16 cellular contexts compared by ENCODE assay signal in the genomic region with DNA sequence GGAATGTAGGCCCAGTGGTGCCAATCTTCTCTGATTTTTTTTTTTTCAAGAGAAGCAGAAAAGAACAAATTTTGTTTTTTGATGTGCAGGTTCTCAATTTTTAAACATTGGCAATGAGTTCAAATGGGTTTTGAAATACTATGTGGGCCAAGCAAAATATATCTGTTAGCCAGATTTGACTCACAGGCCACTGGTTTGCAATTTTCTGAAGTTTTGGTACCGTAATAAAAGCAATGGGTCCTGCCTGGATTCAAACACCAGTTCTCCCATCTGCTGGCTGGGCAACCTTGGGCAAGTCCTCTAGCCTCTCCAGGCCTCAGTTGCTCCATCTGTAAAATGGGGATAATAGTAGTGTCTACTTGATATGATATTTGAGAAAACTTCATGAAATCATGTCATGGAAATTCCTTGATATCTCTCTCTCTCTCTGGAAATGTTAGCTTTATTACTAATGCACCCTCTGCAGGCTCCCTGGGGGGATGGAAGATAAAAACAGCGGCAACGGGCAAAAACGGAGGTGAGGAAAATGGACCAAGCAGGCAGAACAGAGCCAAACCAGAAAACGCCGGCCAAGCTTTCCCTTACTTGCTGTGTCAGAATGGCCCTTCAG.
DNase-seq lines count a peak whose midpoint lies in the region; ATAC-seq and TF ChIP-seq lines count a peak whose summit lies in the region.
"Had no signal": no experiment of that assay in that cellular context is flagged by ENCODE, and none has a peak within 500 bp of the region (broad histone marks: within the 10 kb centered on the region; RNA-seq: fewer than 3 reads in every experiment).

No MANE protein-coding gene starts in this region.

- no peak for TF ChIP-seq EP300 in gastroesophageal sphincter (IDR thresholded peaks at IDR 0.05)

- DNase-seq in GM13976 (ENCODE audit: low spot score): peak; percentile 7
- DNase-seq in fibroblast of lung (ENCODE audit: low read depth in 2 of 2): no peak
- no peak for DNase-seq in retinal pigment epithelial cell (ENCODE audit: low read depth)
- DNase-seq in SHP77 (lab: John Stamatoyannopoulos, UW): no peak
- DNase-seq in DMS79 (lab: John Stamatoyannopoulos, UW): no peak
- DNase-seq: DND-41, NCI-H1105, NCI-H2081, NCI-H2171 treated with DMSO at 0.1 percent for 48 hours, NCI-H446 treated with DMSO at 0.1 percent for 48 hours had no signal

- no peak overlapping the region for H3K4me2 ChIP-seq in fibroblast of lung (ENCODE audit: extremely low read depth, insufficient read depth, low read length)

- no peaks in the 10 kb centered on the region for H3K9me3 ChIP-seq in fibroblast of lung (ENCODE audit: control insufficient read depth, insufficient read depth, low read depth, low read length)
- H3K9me3 ChIP-seq in gastroesophageal sphincter: no peaks in the 10 kb centered on the region
- H3K9me3 ChIP-seq: HAP-1 had no signal

- H2AFZ ChIP-seq in fibroblast of lung (ENCODE audit: low read length): no peak overlapping the region

- H3K27ac ChIP-seq in VCaP (no peak overlapping the region), fibroblast of lung (ENCODE audit: insufficient read depth, low read length) (no peak overlapping the region), gastroesophageal sphincter (no peak overlapping the region)
- H3K27ac ChIP-seq: C4-2B, HL-60 had no signal

- H3K4me1 ChIP-seq in fibroblast of lung (ENCODE audit: control insufficient read depth, extremely low read depth, insufficient read depth, low read length) (no peaks in the 10 kb centered on the region), gastroesophageal sphincter (no peaks in the 10 kb centered on the region)
- H3K4me1 ChIP-seq: HAP-1 had no signal

- H3K79me2 ChIP-seq in fibroblast of lung (ENCODE audit: control insufficient read depth, insufficient read depth, low read length): no peaks in the 10 kb centered on the region

- in situ Hi-C loops in GM13976 (cut with MboI; ENCODE audit: low sequenced_read_pairs, unreplicated experiment): no loop called here

- no peaks in the 10 kb centered on the region for H4K20me1 ChIP-seq in fibroblast of lung (ENCODE audit: control insufficient read depth, extremely low read depth, insufficient read depth, low read length)

- TF ChIP-seq CTCF in GM13976 (IDR thresholded peaks at IDR 0.05; ENCODE audit: borderline replicate concordance, control extremely low read depth, extremely low read depth, insufficient read depth, missing control alignments): no peak
- TF ChIP-seq CTCF in VCaP (conservative IDR thresholded peaks at IDR 0.05): 0 out of 2 replicates have a peak, but pooled peaks have one; percentile 24
- peak; percentile 24 to 41 for TF ChIP-seq CTCF in fibroblast of lung (conservative IDR thresholded peaks at IDR 0.05 in 1 of 2, IDR thresholded peaks at IDR 0.05 in 1 of 2; ENCODE audit: low read depth in 1 of 2, low read length in 2 of 2)
- peak; percentile 16 for TF ChIP-seq CTCF in retinal pigment epithelial cell (conservative IDR thresholded peaks at IDR 0.05; ENCODE audit: low read depth, low read length)
- no peak for TF ChIP-seq CTCF in gastroesophageal sphincter (IDR thresholded peaks at IDR 0.05)

- H3K9ac ChIP-seq in fibroblast of lung (ENCODE audit: insufficient read depth, low read length): no peak overlapping the region

- WGBS in gastroesophageal sphincter (ENCODE audit: low coverage in 1 of 2), 2 donors: 70 to 89% methylated on average over 1 to 4 of the region's 6 CpGs

- no peak for ATAC-seq in gastroesophageal sphincter
- ATAC-seq: Panc1 had no signal

- H3K27me3 ChIP-seq in fibroblast of lung (ENCODE audit: control insufficient read depth, insufficient read depth, low read length) (no peaks in the 10 kb centered on the region), gastroesophageal sphincter (no peaks in the 10 kb centered on the region)

- no peak overlapping the region for H3K4me3 ChIP-seq in fibroblast of lung (replicated peaks in 1 of 4; ENCODE audit: control extremely low read depth in 1 of 4, insufficient read depth in 1 of 4, low read depth in 3 of 4, low read length in 4 of 4)
- H3K4me3 ChIP-seq in retinal pigment epithelial cell (ENCODE audit: low read length): no peak overlapping the region
- no peak overlapping the region for H3K4me3 ChIP-seq in gastroesophageal sphincter
- H3K4me3 ChIP-seq: HAP-1 had no signal

- no peak for TF ChIP-seq POLR2A in gastroesophageal sphincter (IDR thresholded peaks at IDR 0.05)

- H3K36me3 ChIP-seq in fibroblast of lung (ENCODE audit: control insufficient read depth, insufficient read depth, low read length) (no peaks in the 10 kb centered on the region), gastroesophageal sphincter (peaks cover 0 to 8% of the 10 kb centered on the region in 2 donors)
- H3K36me3 ChIP-seq: HAP-1 had no signal

Comparison
In these comparisons a context has a peak if more than half of its experiments do, and no peak if none do; other contexts are left out.
1. CTCF ChIP-seq: peak in VCaP (single experiment), fibroblast of lung (2 of 2) and retinal pigment epithelial cell (single experiment); none in GM13976 (single experiment) and gastroesophageal sphincter (0 of 4).